ENCODE assay signal across 1 cellular context in genomic region chr1:81414417-81415087, GRCh38.
TF ChIP-seq lines count a peak whose summit lies in the region.

No MANE protein-coding gene starts in this region.

TF ChIP-seq in HCT116, 20 proteins besides CTCF, POLR2A, EP300 and RAD21:
- TF ChIP-seq EZH2phosphoT487 (IDR thresholded peaks at IDR 0.05; ENCODE audit: borderline replicate concordance) = no peak
- peak; percentile 40; the same call in 1 of the 2 replicates for TF ChIP-seq CBX3 (IDR thresholded peaks at IDR 0.05; ENCODE audit: low read depth)
